ENCODE assay signal across 8 cellular contexts in the genomic region with DNA sequence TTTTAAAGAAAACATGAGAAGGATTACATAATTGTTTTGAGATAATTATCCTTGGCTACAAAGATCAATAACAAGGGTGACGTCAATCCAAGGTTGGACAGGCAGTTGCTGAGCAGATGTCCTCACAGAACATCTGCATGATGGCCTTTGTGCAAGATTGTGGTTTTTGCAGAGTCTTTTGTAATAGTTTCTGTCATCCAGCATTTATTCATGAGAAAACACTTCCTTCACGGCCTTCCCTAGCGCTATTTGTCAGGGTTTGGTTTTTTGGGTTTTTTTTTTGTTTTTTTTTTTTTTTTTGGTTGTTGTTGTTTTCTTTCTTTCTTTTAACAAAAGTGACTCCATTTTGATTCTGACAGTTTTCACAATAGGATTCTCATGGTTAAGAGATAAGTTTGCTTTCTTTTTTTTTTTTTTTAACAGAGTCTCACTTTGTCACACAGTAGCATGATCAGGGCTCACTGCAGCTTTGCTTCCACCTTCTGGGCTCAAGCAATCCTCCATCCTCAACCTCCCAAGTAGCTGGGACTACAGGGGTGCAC. TPM values are rescaled to one million over a fixed set of nuclear protein-coding genes. Genes with fewer than 3 reads are reported as not detected.
DNase-seq lines count a peak whose midpoint lies in the region; ATAC-seq and TF ChIP-seq lines count a peak whose summit lies in the region.

No MANE protein-coding gene starts in this region.

- CTCF ChIA-PET in naive thymus-derived CD4-positive, alpha-beta T cell (lab: Charles Lee) = interaction anchor here (0.6 kb wide), 2 partner anchors 18 to 21 kb away, joined by 3 to 8 read pairs; no protein-coding TSS in a partner anchor

- no peak for TF ChIP-seq CTCF in body of pancreas (IDR thresholded peaks at IDR 0.05)

- DNase-seq in EL (peak; percentile 71), HS-5 (ENCODE audit: low read depth) (peak; percentile 79), body of pancreas (peak in 2 of 4 donors; percentile 15 to 67), D341Med (ENCODE audit: low spot score) (no peak), DMS153 treated with DMSO at 0.1 percent for 48 hours (lab: John Stamatoyannopoulos, UW; ENCODE audit: unreplicated experiment) (no peak)
- peak in 1 of 9 donors; percentile 14 for DNase-seq in naive thymus-derived CD4-positive, alpha-beta T cell

- H3K36me3 ChIP-seq in body of pancreas (replicated peaks in 1 of 2; ENCODE audit: insufficient read depth in 1 of 2, low read depth in 2 of 2) = no peaks in the 10 kb centered on the region
- H3K36me3 ChIP-seq in naive thymus-derived CD4-positive, alpha-beta T cell (ENCODE audit: control insufficient read depth in 2 of 3, insufficient read depth in 3 of 3, low read length in 3 of 3) = no peaks in the 10 kb centered on the region

- no peak for TF ChIP-seq POLR2A in body of pancreas (IDR thresholded peaks at IDR 0.05)

- H3K4me3 ChIP-seq in body of pancreas = no peak overlapping the region
- no peak overlapping the region for H3K4me3 ChIP-seq in naive thymus-derived CD4-positive, alpha-beta T cell (ENCODE audit: low read length)

- no peaks in the 10 kb centered on the region for H3K36me3 Mint-ChIP-seq in naive thymus-derived CD4-positive, alpha-beta T cell

- 50 to 69% methylated on average over 3 of the region's 3 CpGs for WGBS in body of pancreas, 2 donors

- peak overlapping the region in 1 of 9 donors; percentile 64 for H3K27ac Mint-ChIP-seq in naive thymus-derived CD4-positive, alpha-beta T cell

- H3K9me3 ChIP-seq in body of pancreas = peaks cover 0 to 3% (median 0%) of the 10 kb centered on the region in 3 donors
- H3K9me3 ChIP-seq in naive thymus-derived CD4-positive, alpha-beta T cell (ENCODE audit: control insufficient read depth in 2 of 3, low read length in 3 of 3) = no peaks in the 10 kb centered on the region

- peak overlapping the region in 2 of 4 donors; percentile 2 to 9 for H3K27ac ChIP-seq in body of pancreas
- no peak overlapping the region for H3K27ac ChIP-seq in naive thymus-derived CD4-positive, alpha-beta T cell (ENCODE audit: low read depth, low read length)

- peak; percentile 30 for ATAC-seq in body of pancreas
- ATAC-seq in naive thymus-derived CD4-positive, alpha-beta T cell = peak; percentile 77
- ATAC-seq in HG03135 (IDR thresholded peaks at IDR 0.05; ENCODE audit: unreplicated experiment) = no peak
- ATAC-seq in HG02588 (IDR thresholded peaks at IDR 0.05; ENCODE audit: unreplicated experiment) = no peak

- no peak overlapping the region for H3K4me3 Mint-ChIP-seq in naive thymus-derived CD4-positive, alpha-beta T cell

- peaks cover 0 to 13% (median 0%) of the 10 kb centered on the region in 7 donors for H3K4me1 Mint-ChIP-seq in naive thymus-derived CD4-positive, alpha-beta T cell

- H3K27me3 ChIP-seq in body of pancreas = no peaks in the 10 kb centered on the region
- H3K27me3 ChIP-seq in naive thymus-derived CD4-positive, alpha-beta T cell (ENCODE audit: control insufficient read depth in 2 of 2, insufficient read depth in 2 of 2, low read length in 2 of 2) = no peaks in the 10 kb centered on the region

- no peaks in the 10 kb centered on the region for H3K9me3 Mint-ChIP-seq in naive thymus-derived CD4-positive, alpha-beta T cell

- intact Hi-C loops in body of pancreas (cut with DNase I) = no loop called here
- intact Hi-C loops in naive thymus-derived CD4-positive, alpha-beta T cell (cut with micrococcal nuclease) = no loop called here

- no peaks in the 10 kb centered on the region for H3K4me1 ChIP-seq in body of pancreas
- H3K4me1 ChIP-seq in naive thymus-derived CD4-positive, alpha-beta T cell (ENCODE audit: control insufficient read depth in 2 of 2, insufficient read depth in 2 of 2, low read length in 2 of 2) = no peaks in the 10 kb centered on the region

- peaks cover 0 to 4% (median 0%) of the 10 kb centered on the region in 5 donors for H3K27me3 Mint-ChIP-seq in naive thymus-derived CD4-positive, alpha-beta T cell

- POLR2A ChIA-PET in naive thymus-derived CD4-positive, alpha-beta T cell (lab: Charles Lee) = no interaction called here

RNA-seq across cellular contexts. Expression of a gene that starts 31.5 kb away (rescaled TPM):
- 10 to 100 TPM; 25.4 to 42.5 TPM for total RNA-seq in body of pancreas
- total RNA-seq in naive thymus-derived CD4-positive, alpha-beta T cell = 10 to 100 TPM; 40.1 to 88.2 (median 76.2) TPM
- polyA plus RNA-seq in naive thymus-derived CD4-positive, alpha-beta T cell = 10 to 100 TPM; 30.6 to 36.5 TPM

Comparison
In these comparisons a context has a peak if more than half of its experiments do, and no peak if none do; other contexts are left out.
1. DNase-seq: peak in EL (single experiment) and HS-5 (single experiment); none in D341Med (single experiment) and DMS153 treated with DMSO at 0.1 percent for 48 hours (single experiment).
2. ATAC-seq: peak in body of pancreas (single experiment) and naive thymus-derived CD4-positive, alpha-beta T cell (single experiment); none in HG03135 (single experiment) and HG02588 (single experiment).